ENCODE assay signal across 28 cellular contexts in genomic region chr16:54208262-54208661, GRCh38.
DNase-seq lines count a peak whose midpoint lies in the region; ATAC-seq, FAIRE-seq and TF ChIP-seq lines count a peak whose summit lies in the region.
"Had no signal": no experiment of that assay in that cellular context is flagged by ENCODE, and none has a peak within 500 bp of the region (broad histone marks: within the 10 kb centered on the region; RNA-seq: fewer than 3 reads in every experiment).

No MANE protein-coding gene starts in this region.

- intact Hi-C loops in A673 (cut with micrococcal nuclease; ENCODE audit: unreplicated experiment), result no loop called here

- POLR2A ChIA-PET in A673 (lab: Charles Lee; ENCODE audit: low non-redundant PET), result no interaction called here

- BruUV-seq in A673 (replicated peaks; lab: Mats Ljungman, UMichigan), result no TSS peak

- H3K9me3 ChIP-seq in adipocyte (ENCODE audit: control insufficient read depth, low read length), result no peaks in the 10 kb centered on the region
- no peaks in the 10 kb centered on the region for H3K9me3 ChIP-seq in A673 (ENCODE audit: low read depth, low read length, poor library complexity, severe bottlenecking)
- H3K9me3 ChIP-seq: thyroid gland had no signal

- CTCF ChIA-PET in A673 (lab: Charles Lee), result no interaction called here

- H3K36me3 ChIP-seq in adipocyte (ENCODE audit: control insufficient read depth, insufficient read depth, low read length, severe bottlenecking) (no peaks in the 10 kb centered on the region), A673 (ENCODE audit: insufficient read depth, low read length, poor library complexity, severe bottlenecking) (no peaks in the 10 kb centered on the region)
- H3K36me3 ChIP-seq: thyroid gland had no signal

- no peak for ATAC-seq in HG03196 (IDR thresholded peaks at IDR 0.05; ENCODE audit: unreplicated experiment)
- ATAC-seq: activated naive CD4-positive, alpha-beta T cell treated with anti-CD3 and anti-CD28 coated beads, Interleukin-2, amount 50 U/mL, for 72 hours; HCT116; naive thymus-derived CD8-positive, alpha-beta T cell had no signal

- no peak overlapping the region for H3K9ac ChIP-seq in adipocyte (ENCODE audit: low read length)

- H3K4me3 ChIP-seq in adipocyte (ENCODE audit: low read length) (peak overlapping the region; percentile 0), fibroblast of mammary gland (ENCODE audit: control insufficient read depth, low read depth, low read length) (no peak overlapping the region), A673 (ENCODE audit: low read depth, low read length, poor library complexity, severe bottlenecking) (no peak overlapping the region)
- H3K4me3 ChIP-seq: thyroid gland had no signal

- peaks cover 60% of the 10 kb centered on the region for H3K27me3 ChIP-seq in adipocyte (replicated peaks; ENCODE audit: control insufficient read depth, insufficient read depth, low read length)
- no peaks in the 10 kb centered on the region for H3K27me3 ChIP-seq in A673 (replicated peaks; ENCODE audit: insufficient read depth, low read depth, low read length, poor library complexity)
- H3K27me3 ChIP-seq: thyroid gland had no signal

- TF ChIP-seq CTCF in fibroblast of mammary gland (conservative IDR thresholded peaks at IDR 0.05; ENCODE audit: control insufficient read depth, insufficient read depth, low read depth, low read length) (no peak), A673 (conservative IDR thresholded peaks at IDR 0.05; ENCODE audit: low read depth, low read length) (no peak), D721Med (IDR thresholded peaks at IDR 0.05; ENCODE audit: insufficient read depth, missing control alignments) (no peak)

- no peak for FAIRE-seq in D721Med (lab: Jason Lieb, UNC)
- FAIRE-seq: GM19239 had no signal

- no peak overlapping the region for H3K27ac ChIP-seq in A673 (ENCODE audit: low read depth, low read length, poor library complexity, severe bottlenecking)
- H3K27ac ChIP-seq: thyroid gland had no signal

- H3K4me1 ChIP-seq in adipocyte (ENCODE audit: control insufficient read depth, insufficient read depth, low read length), result peaks cover 26% of the 10 kb centered on the region
- no peaks in the 10 kb centered on the region for H3K4me1 ChIP-seq in A673 (ENCODE audit: insufficient read depth, low read length, poor library complexity, severe bottlenecking)
- H3K4me1 ChIP-seq: thyroid gland had no signal

- no peak for DNase-seq in adipocyte (ENCODE audit: low read depth)
- peak; percentile 42 for DNase-seq in fibroblast of mammary gland (ENCODE audit: low read depth)
- DNase-seq in iris pigment epithelial cell (ENCODE audit: low read depth), result peak; percentile 5
- DNase-seq in stromal cell of bone marrow (ENCODE audit: low read depth), result peak; percentile 29
- no peak for DNase-seq in A673 (ENCODE audit: low spot score)
- no peak for DNase-seq in D721Med (ENCODE audit: insufficient read length, low spot score)
- DNase-seq: activated B cell treated with CpG ODN at 0.5 μM for 24 hours; activated CD4-positive, alpha-beta T cell treated with anti-CD3 and anti-CD28 coated beads, Interleukin-2, amount 50 U/mL, for 48 hours; activated CD8-positive, alpha-beta memory T cell treated with anti-CD3 and anti-CD28 coated beads, Interleukin-2, amount 50 U/mL, for 4 hours; CD4-positive, CD25-positive, alpha-beta regulatory T cell; cerebellar nuclear complex; DMS 273 treated with DMSO at 0.1 percent for 48 hours; effector CD4-positive, alpha-beta T cell; erythroblast; head of caudate nucleus; IMR-90; naive thymus-derived CD8-positive, alpha-beta T cell; NCI-H2081; NCI-H345; NCI-H774; retina; stimulated activated naive CD4-positive, alpha-beta T cell treated with Interleukin-2 at 50 U/mL for 16 hours; T-helper 9 cell; thyroid gland had no signal

Comparison
In these comparisons a context has a peak if more than half of its experiments do, and no peak if none do; other contexts are left out.
1. DNase-seq: peak in fibroblast of mammary gland (single experiment), iris pigment epithelial cell (single experiment) and stromal cell of bone marrow (single experiment); none in adipocyte (single experiment), A673 (single experiment) and D721Med (single experiment).